Comparison of ENCODE assay signal across 1 cellular context in genomic region chr5:176954050-176954449, GRCh38.
A peak's percentile ranks its signal among the peaks of the same experiment; 100 is the strongest.
TF ChIP-seq lines count a peak whose summit lies in the region.

No MANE protein-coding gene starts in this region.

TF ChIP-seq in HEK293, 187 proteins besides CTCF, POLR2A, EP300 and RAD21 (continued from another document and continues in another):
- TF ChIP-seq ZNF518A (tag by site-specific recombination; conservative IDR thresholded peaks at IDR 0.05; ENCODE audit: low read depth) (no peak), ZNF600 (tag by site-specific recombination; IDR thresholded peaks at IDR 0.05) (peak; percentile 53), ZNF350 (tag by site-specific recombination; IDR thresholded peaks at IDR 0.05) (no peak), ZBTB17 (tag by site-specific recombination; IDR thresholded peaks at IDR 0.05) (no peak), ZEB2 (tag by site-specific recombination; IDR thresholded peaks at IDR 0.05) (no peak), ZNF561 (tag by site-specific recombination; IDR thresholded peaks at IDR 0.05; ENCODE audit: borderline replicate concordance) (no peak), ZNF23 (tag by site-specific recombination; IDR thresholded peaks at IDR 0.05; ENCODE audit: borderline replicate concordance) (no peak), SALL2 (tag by site-specific recombination; IDR thresholded peaks at IDR 0.05; ENCODE audit: borderline replicate concordance) (no peak), ZNF664 (tag by site-specific recombination; IDR thresholded peaks at IDR 0.05) (no peak), MYNN (tag by site-specific recombination; IDR thresholded peaks at IDR 0.05; ENCODE audit: borderline replicate concordance) (no peak), PRDM10 (tag by site-specific recombination; IDR thresholded peaks at IDR 0.05) (peak; percentile 81), ZNF133 (tag by site-specific recombination; IDR thresholded peaks at IDR 0.05) (no peak), OSR2 (tag by site-specific recombination; IDR thresholded peaks at IDR 0.05) (peak; percentile 87), ZNF645 (tag by site-specific recombination; IDR thresholded peaks at IDR 0.05) (no peak), ZNF473 (tag by site-specific recombination; IDR thresholded peaks at IDR 0.05) (no peak), ZNF169 (tag by site-specific recombination; IDR thresholded peaks at IDR 0.05) (no peak), ZBTB48 (tag by site-specific recombination; IDR thresholded peaks at IDR 0.05) (no peak), ZSCAN23 (tag by site-specific recombination; IDR thresholded peaks at IDR 0.05) (no peak), ZNF202 (tag by site-specific recombination; IDR thresholded peaks at IDR 0.05; ENCODE audit: borderline replicate concordance) (no peak), ZBTB26 (tag by site-specific recombination; optimal IDR thresholded peaks at IDR 0.05) (no peak), FEZF1 (tag by site-specific recombination; IDR thresholded peaks at IDR 0.05) (no peak), PRDM6 (tag by site-specific recombination; IDR thresholded peaks at IDR 0.05) (peak; percentile 35), ZNF548 (tag by site-specific recombination; IDR thresholded peaks at IDR 0.05) (no peak), ZBTB6 (tag by site-specific recombination; IDR thresholded peaks at IDR 0.05) (no peak), OVOL3 (tag by site-specific recombination; IDR thresholded peaks at IDR 0.05) (no peak), ZNF610 (tag by site-specific recombination; IDR thresholded peaks at IDR 0.05; ENCODE audit: borderline replicate concordance) (no peak), ZNF701 (tag by site-specific recombination; IDR thresholded peaks at IDR 0.05) (no peak), ZNF19 (tag by site-specific recombination; IDR thresholded peaks at IDR 0.05; ENCODE audit: low read depth) (no peak), ZNF341 (tag by site-specific recombination; IDR thresholded peaks at IDR 0.05; ENCODE audit: low read depth) (no peak), ZNF148 (tag by site-specific recombination; IDR thresholded peaks at IDR 0.05; ENCODE audit: borderline replicate concordance) (no peak), ZNF174 (tag by site-specific recombination; IDR thresholded peaks at IDR 0.05) (no peak), ZNF670 (tag by site-specific recombination; IDR thresholded peaks at IDR 0.05; ENCODE audit: low read depth) (no peak), ZNF24 (tag by site-specific recombination; IDR thresholded peaks at IDR 0.05) (no peak), MZF1 (tag by site-specific recombination; IDR thresholded peaks at IDR 0.05; ENCODE audit: borderline replicate concordance) (no peak), ZNF248 (tag by site-specific recombination; IDR thresholded peaks at IDR 0.05) (no peak), ZNF514 (tag by site-specific recombination; IDR thresholded peaks at IDR 0.05) (no peak), ZNF837 (tag by site-specific recombination; IDR thresholded peaks at IDR 0.05) (no peak), ZNF530 (tag by site-specific recombination; IDR thresholded peaks at IDR 0.05; ENCODE audit: low read depth) (no peak), ZNF10 (tag by site-specific recombination; IDR thresholded peaks at IDR 0.05) (no peak), YY2 (tag by site-specific recombination; IDR thresholded peaks at IDR 0.05) (no peak), BCL6B (tag by site-specific recombination; IDR thresholded peaks at IDR 0.05) (peak; percentile 50; the same call in 1 of the 2 replicates), ZNF658 (tag by site-specific recombination; IDR thresholded peaks at IDR 0.05) (no peak), SP7 (tag by site-specific recombination; IDR thresholded peaks at IDR 0.05) (peak; percentile 88), ZNF335 (tag by site-specific recombination; conservative IDR thresholded peaks at IDR 0.05) (no peak), IKZF3 (tag by site-specific recombination; IDR thresholded peaks at IDR 0.05) (peak; percentile 64; the same call in 1 of the 2 replicates), ZNF704 (tag by site-specific recombination; IDR thresholded peaks at IDR 0.05) (no peak), REPIN1 (tag by site-specific recombination; IDR thresholded peaks at IDR 0.05; ENCODE audit: low read depth) (no peak)
